1 cellular context compared by ENCODE assay signal in the genomic region with DNA sequence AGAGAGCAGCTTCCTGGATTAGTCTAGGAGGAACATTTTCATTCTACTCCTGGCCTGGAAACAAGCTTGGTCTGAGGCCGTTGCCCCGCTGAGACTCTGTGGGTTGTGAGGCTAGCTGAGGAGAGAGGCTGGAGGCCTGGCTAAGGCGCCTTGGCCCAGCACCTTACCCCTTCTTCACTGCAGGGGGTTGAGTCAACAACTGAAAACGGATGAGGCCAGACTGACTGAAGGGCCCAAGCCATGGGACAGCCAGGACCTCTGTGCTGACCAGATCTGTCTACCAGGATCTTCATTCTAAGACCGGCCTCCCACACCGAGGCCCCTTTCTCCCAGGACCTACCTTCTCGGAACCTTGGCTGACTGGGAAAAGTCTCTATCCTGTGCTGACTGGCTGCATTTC.
TF ChIP-seq lines count a peak whose summit lies in the region.

No MANE protein-coding gene starts in this region.

TF ChIP-seq in H1, 55 proteins besides CTCF, POLR2A, EP300 and RAD21:
- TF ChIP-seq RNF2 (IDR thresholded peaks at IDR 0.05; ENCODE audit: borderline replicate concordance, low read depth, low read length, missing control alignments, poor library complexity, severe bottlenecking): no peak
- no peak for TF ChIP-seq GTF2F1 (IDR thresholded peaks at IDR 0.05; ENCODE audit: borderline replicate concordance, low read depth, low read length)
- TF ChIP-seq ZNF274 (IDR thresholded peaks at IDR 0.05; ENCODE audit: borderline replicate concordance, extremely low read depth, low read length): no peak
- TF ChIP-seq, protein P1, sequence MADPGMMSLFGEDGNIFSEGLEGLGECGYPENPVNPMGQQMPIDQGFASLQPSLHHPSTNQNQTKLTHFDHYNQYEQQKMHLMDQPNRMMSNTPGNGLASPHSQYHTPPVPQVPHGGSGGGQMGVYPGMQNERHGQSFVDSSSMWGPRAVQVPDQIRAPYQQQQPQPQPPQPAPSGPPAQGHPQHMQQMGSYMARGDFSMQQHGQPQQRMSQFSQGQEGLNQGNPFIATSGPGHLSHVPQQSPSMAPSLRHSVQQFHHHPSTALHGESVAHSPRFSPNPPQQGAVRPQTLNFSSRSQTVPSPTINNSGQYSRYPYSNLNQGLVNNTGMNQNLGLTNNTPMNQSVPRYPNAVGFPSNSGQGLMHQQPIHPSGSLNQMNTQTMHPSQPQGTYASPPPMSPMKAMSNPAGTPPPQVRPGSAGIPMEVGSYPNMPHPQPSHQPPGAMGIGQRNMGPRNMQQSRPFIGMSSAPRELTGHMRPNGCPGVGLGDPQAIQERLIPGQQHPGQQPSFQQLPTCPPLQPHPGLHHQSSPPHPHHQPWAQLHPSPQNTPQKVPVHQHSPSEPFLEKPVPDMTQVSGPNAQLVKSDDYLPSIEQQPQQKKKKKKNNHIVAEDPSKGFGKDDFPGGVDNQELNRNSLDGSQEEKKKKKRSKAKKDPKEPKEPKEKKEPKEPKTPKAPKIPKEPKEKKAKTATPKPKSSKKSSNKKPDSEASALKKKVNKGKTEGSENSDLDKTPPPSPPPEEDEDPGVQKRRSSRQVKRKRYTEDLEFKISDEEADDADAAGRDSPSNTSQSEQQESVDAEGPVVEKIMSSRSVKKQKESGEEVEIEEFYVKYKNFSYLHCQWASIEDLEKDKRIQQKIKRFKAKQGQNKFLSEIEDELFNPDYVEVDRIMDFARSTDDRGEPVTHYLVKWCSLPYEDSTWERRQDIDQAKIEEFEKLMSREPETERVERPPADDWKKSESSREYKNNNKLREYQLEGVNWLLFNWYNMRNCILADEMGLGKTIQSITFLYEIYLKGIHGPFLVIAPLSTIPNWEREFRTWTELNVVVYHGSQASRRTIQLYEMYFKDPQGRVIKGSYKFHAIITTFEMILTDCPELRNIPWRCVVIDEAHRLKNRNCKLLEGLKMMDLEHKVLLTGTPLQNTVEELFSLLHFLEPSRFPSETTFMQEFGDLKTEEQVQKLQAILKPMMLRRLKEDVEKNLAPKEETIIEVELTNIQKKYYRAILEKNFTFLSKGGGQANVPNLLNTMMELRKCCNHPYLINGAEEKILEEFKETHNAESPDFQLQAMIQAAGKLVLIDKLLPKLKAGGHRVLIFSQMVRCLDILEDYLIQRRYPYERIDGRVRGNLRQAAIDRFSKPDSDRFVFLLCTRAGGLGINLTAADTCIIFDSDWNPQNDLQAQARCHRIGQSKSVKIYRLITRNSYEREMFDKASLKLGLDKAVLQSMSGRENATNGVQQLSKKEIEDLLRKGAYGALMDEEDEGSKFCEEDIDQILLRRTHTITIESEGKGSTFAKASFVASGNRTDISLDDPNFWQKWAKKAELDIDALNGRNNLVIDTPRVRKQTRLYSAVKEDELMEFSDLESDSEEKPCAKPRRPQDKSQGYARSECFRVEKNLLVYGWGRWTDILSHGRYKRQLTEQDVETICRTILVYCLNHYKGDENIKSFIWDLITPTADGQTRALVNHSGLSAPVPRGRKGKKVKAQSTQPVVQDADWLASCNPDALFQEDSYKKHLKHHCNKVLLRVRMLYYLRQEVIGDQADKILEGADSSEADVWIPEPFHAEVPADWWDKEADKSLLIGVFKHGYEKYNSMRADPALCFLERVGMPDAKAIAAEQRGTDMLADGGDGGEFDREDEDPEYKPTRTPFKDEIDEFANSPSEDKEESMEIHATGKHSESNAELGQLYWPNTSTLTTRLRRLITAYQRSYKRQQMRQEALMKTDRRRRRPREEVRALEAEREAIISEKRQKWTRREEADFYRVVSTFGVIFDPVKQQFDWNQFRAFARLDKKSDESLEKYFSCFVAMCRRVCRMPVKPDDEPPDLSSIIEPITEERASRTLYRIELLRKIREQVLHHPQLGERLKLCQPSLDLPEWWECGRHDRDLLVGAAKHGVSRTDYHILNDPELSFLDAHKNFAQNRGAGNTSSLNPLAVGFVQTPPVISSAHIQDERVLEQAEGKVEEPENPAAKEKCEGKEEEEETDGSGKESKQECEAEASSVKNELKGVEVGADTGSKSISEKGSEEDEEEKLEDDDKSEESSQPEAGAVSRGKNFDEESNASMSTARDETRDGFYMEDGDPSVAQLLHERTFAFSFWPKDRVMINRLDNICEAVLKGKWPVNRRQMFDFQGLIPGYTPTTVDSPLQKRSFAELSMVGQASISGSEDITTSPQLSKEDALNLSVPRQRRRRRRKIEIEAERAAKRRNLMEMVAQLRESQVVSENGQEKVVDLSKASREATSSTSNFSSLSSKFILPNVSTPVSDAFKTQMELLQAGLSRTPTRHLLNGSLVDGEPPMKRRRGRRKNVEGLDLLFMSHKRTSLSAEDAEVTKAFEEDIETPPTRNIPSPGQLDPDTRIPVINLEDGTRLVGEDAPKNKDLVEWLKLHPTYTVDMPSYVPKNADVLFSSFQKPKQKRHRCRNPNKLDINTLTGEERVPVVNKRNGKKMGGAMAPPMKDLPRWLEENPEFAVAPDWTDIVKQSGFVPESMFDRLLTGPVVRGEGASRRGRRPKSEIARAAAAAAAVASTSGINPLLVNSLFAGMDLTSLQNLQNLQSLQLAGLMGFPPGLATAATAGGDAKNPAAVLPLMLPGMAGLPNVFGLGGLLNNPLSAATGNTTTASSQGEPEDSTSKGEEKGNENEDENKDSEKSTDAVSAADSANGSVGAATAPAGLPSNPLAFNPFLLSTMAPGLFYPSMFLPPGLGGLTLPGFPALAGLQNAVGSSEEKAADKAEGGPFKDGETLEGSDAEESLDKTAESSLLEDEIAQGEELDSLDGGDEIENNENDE (IDR thresholded peaks at IDR 0.05; ENCODE audit: insufficient replicate concordance, low read length): no peak
TF ChIP-seq in H1: peak in this region for 0.
